Comparison of ENCODE assay signal across 22 cellular contexts in the genomic region with DNA sequence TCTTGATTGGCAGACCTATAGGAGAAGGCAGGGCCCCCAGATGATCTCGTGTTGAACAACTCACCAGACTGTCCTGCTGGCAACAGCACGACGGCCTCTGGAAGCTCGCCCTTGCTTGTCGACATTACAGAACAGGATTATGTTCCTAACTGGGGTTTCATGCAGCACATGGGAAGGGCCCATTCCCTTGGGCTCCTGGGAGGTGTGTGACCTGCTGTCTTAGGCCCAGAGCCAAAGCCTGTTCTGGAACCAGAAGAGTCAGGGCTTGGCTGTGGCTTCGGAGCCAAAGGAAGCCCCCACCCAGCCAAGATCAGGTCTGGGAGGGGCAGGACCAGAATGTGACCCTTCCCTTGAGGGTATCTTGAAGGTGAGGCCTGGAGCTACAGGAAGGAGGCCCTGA. TPM values are rescaled to one million over a fixed set of nuclear protein-coding genes. Genes with fewer than 3 reads are reported as not detected.
DNase-seq lines count a peak whose midpoint lies in the region; ATAC-seq and TF ChIP-seq lines count a peak whose summit lies in the region.
"Had no signal": no experiment of that assay in that cellular context is flagged by ENCODE, and none has a peak within 500 bp of the region (broad histone marks: within the 10 kb centered on the region; RNA-seq: fewer than 3 reads in every experiment).

No MANE protein-coding gene starts in this region.

- TF ChIP-seq POLR2A in heart left ventricle (IDR thresholded peaks at IDR 0.05): no peak

- TF ChIP-seq CTCF in heart left ventricle (IDR thresholded peaks at IDR 0.05): no peak

- peaks cover 3% of the 10 kb centered on the region for H3K36me3 Mint-ChIP-seq in activated naive CD4-positive, alpha-beta T cell treated with anti-CD3 and anti-CD28 coated beads, Interleukin-2, amount 10 ng/mL, durations not matched to agents 7 days and 5 days
- H3K36me3 Mint-ChIP-seq in activated naive CD8-positive, alpha-beta T cell: peaks cover 5% of the 10 kb centered on the region
- peaks cover 2 to 3% of the 10 kb centered on the region in 2 donors for H3K36me3 Mint-ChIP-seq in stimulated activated naive B cell treated with anti-CD40 and anti-IgM and Interleukin-4, amounts not matched to agents 10 μg/mL and 1 μg/mL and 100 μg/mL, for 72 hours
- H3K36me3 Mint-ChIP-seq: naive B cell had no signal

- 30 to 58% (median 48%) methylated on average over 3 to 6 of the region's 6 CpGs for WGBS in heart left ventricle, 4 donors

- peak overlapping the region; percentile 68 for H3K27ac Mint-ChIP-seq in activated naive CD4-positive, alpha-beta T cell treated with anti-CD3 and anti-CD28 coated beads, Interleukin-2, amount 10 ng/mL, durations not matched to agents 7 days and 5 days
- peak overlapping the region; percentile 97 for H3K27ac Mint-ChIP-seq in activated naive CD8-positive, alpha-beta T cell
- peak overlapping the region; percentile 53 for H3K27ac Mint-ChIP-seq in stimulated activated naive B cell treated with anti-CD40 and anti-IgM and Interleukin-4, amounts not matched to agents 10 μg/mL and 1 μg/mL and 100 μg/mL, for 72 hours
- H3K27ac Mint-ChIP-seq: GM23338, progenitor cell of endocrine pancreas had no signal

- no peaks in the 10 kb centered on the region for H3K9me3 ChIP-seq in heart left ventricle
- H3K9me3 ChIP-seq: colonic mucosa, lower lobe of right lung, upper lobe of left lung had no signal

- peak overlapping the region; percentile 0 to 86 (median 56) for H3K27ac ChIP-seq in heart left ventricle
- H3K27ac ChIP-seq: colonic mucosa, lower lobe of right lung, RWPE1 had no signal

- intact Hi-C loops in heart left ventricle (cut with DNase I): loop anchor here in 3 of 10 donors (2.0 to 10.0 kb wide), 4 partner anchors 37 to 155 kb away; a partner anchor contains a TSS

- no peak overlapping the region for H3K4me3 Mint-ChIP-seq in activated naive CD4-positive, alpha-beta T cell treated with anti-CD3 and anti-CD28 coated beads, Interleukin-2, amount 10 ng/mL, durations not matched to agents 7 days and 5 days
- H3K4me3 Mint-ChIP-seq in activated naive CD8-positive, alpha-beta T cell: no peak overlapping the region
- H3K4me3 Mint-ChIP-seq in stimulated activated naive B cell treated with anti-CD40 and anti-IgM and Interleukin-4, amounts not matched to agents 10 μg/mL and 1 μg/mL and 100 μg/mL, for 72 hours: no peak overlapping the region
- H3K4me3 Mint-ChIP-seq: CD14-positive monocyte, GM23338 had no signal

- no peaks in the 10 kb centered on the region for H3K27me3 ChIP-seq in heart left ventricle
- H3K27me3 ChIP-seq: colonic mucosa, upper lobe of left lung had no signal

- no peaks in the 10 kb centered on the region for H3K9me3 Mint-ChIP-seq in activated naive CD4-positive, alpha-beta T cell treated with anti-CD3 and anti-CD28 coated beads, Interleukin-2, amount 10 ng/mL, durations not matched to agents 7 days and 5 days
- H3K9me3 Mint-ChIP-seq in activated naive CD8-positive, alpha-beta T cell (ENCODE audit: low read depth): no peaks in the 10 kb centered on the region
- H3K9me3 Mint-ChIP-seq in stimulated activated naive B cell treated with anti-CD40 and anti-IgM and Interleukin-4, amounts not matched to agents 10 μg/mL and 1 μg/mL and 100 μg/mL, for 72 hours: peaks cover 2 to 4% of the 10 kb centered on the region in 2 donors
- H3K9me3 Mint-ChIP-seq: GM23338 had no signal

- ATAC-seq in heart left ventricle (peak; percentile 60 to 78 (median 74)), HG02759 (IDR thresholded peaks at IDR 0.05; ENCODE audit: unreplicated experiment) (no peak), HG03025 (IDR thresholded peaks at IDR 0.05; ENCODE audit: low FRiP score, unreplicated experiment) (no peak)
- no peak for ATAC-seq in stimulated activated naive B cell treated with anti-CD40 and anti-IgM and Interleukin-4, amounts not matched to agents 10 μg/mL and 1 μg/mL and 100 μg/mL, for 72 hours (replicated peaks)
- ATAC-seq: GM23338, lower lobe of right lung had no signal

- no peak overlapping the region for H3K4me3 ChIP-seq in heart left ventricle
- H3K4me3 ChIP-seq: colonic mucosa, GM23338, lower lobe of right lung, upper lobe of left lung had no signal

- no peaks in the 10 kb centered on the region for H3K27me3 Mint-ChIP-seq in activated naive CD4-positive, alpha-beta T cell treated with anti-CD3 and anti-CD28 coated beads, Interleukin-2, amount 10 ng/mL, durations not matched to agents 7 days and 5 days
- no peaks in the 10 kb centered on the region for H3K27me3 Mint-ChIP-seq in activated naive CD8-positive, alpha-beta T cell
- peaks cover 0 to 14% of the 10 kb centered on the region in 2 donors for H3K27me3 Mint-ChIP-seq in stimulated activated naive B cell treated with anti-CD40 and anti-IgM and Interleukin-4, amounts not matched to agents 10 μg/mL and 1 μg/mL and 100 μg/mL, for 72 hours

- H3K36me3 ChIP-seq in heart left ventricle: no peaks in the 10 kb centered on the region
- H3K36me3 ChIP-seq: colonic mucosa, lower lobe of right lung, upper lobe of left lung had no signal

- CTCF ChIA-PET in activated naive CD4-positive, alpha-beta T cell treated with anti-CD3 and anti-CD28 coated beads, Interleukin-2, amount 10 ng/mL, durations not matched to agents 7 days and 5 days (lab: Charles Lee): interaction anchor here (0.8 to 4.0 kb wide), 3 partner anchors 35 to 37 kb away, joined by 3 to 42 read pairs (median 3); a partner anchor contains a TSS

- H3K4me1 Mint-ChIP-seq in activated naive CD4-positive, alpha-beta T cell treated with anti-CD3 and anti-CD28 coated beads, Interleukin-2, amount 10 ng/mL, durations not matched to agents 7 days and 5 days: peaks cover 81% of the 10 kb centered on the region
- peaks cover 90% of the 10 kb centered on the region for H3K4me1 Mint-ChIP-seq in activated naive CD8-positive, alpha-beta T cell (ENCODE audit: low read depth)
- peaks cover 45 to 72% of the 10 kb centered on the region in 2 donors for H3K4me1 Mint-ChIP-seq in stimulated activated naive B cell treated with anti-CD40 and anti-IgM and Interleukin-4, amounts not matched to agents 10 μg/mL and 1 μg/mL and 100 μg/mL, for 72 hours
- H3K4me1 Mint-ChIP-seq: GM23338 had no signal

- H3K4me1 ChIP-seq in heart left ventricle: peaks cover 5 to 54% (median 36%) of the 10 kb centered on the region in 12 donors
- H3K4me1 ChIP-seq: colonic mucosa had no signal

- no peak for DNase-seq in activated naive CD4-positive, alpha-beta T cell treated with anti-CD3 and anti-CD28 coated beads, Interleukin-2, amount 10 ng/mL, durations not matched to agents 7 days and 5 days
- no peak for DNase-seq in activated naive CD4-positive, alpha-beta T cell treated with Interleukin-2 at 50 U/mL for 16 hours
- DNase-seq in heart left ventricle: peak in 4 of 5 donors; percentile 46 to 66 (median 58)
- no peak for DNase-seq in stimulated activated naive B cell treated with anti-CD40 and anti-IgM and Interleukin-4, amounts not matched to agents 10 μg/mL and 1 μg/mL and 100 μg/mL, for 72 hours
- DNase-seq in NCI-H2081 treated with DMSO at 0.1 percent for 48 hours (lab: John Stamatoyannopoulos, UW): no peak
- DNase-seq: activated CD4-positive, alpha-beta T cell treated with anti-CD3 and anti-CD28 coated beads, Interleukin-2, amount 50 U/mL, for 4 hours; colonic mucosa; DND-41; Karpas-422; lower lobe of right lung; naive B cell; NCI-H146; NCI-H2227 treated with DMSO at 0.1 percent for 48 hours; upper lobe of left lung had no signal

RNA-seq across cellular contexts. Expression of a gene that starts 36.9 kb away (rescaled TPM):
- total RNA-seq in heart left ventricle: 100 to 1,000 TPM in 2 of 9 donors, 10 to 100 TPM in 7; 22.9 to 228 (median 45.9) TPM
- 10 to 100 TPM; 48.9 to 57.7 TPM for polyA plus RNA-seq in heart left ventricle
- total RNA-seq: A673, progenitor cell of endocrine pancreas had no signal

Comparison
In these comparisons a context has a peak if more than half of its experiments do, and no peak if none do; other contexts are left out.
1. DNase-seq: peak in heart left ventricle (4 of 5); none in activated naive CD4-positive, alpha-beta T cell treated with anti-CD3 and anti-CD28 coated beads, Interleukin-2, amount 10 ng/mL, durations not matched to agents 7 days and 5 days (single experiment), activated naive CD4-positive, alpha-beta T cell treated with Interleukin-2 at 50 U/mL for 16 hours (single experiment), stimulated activated naive B cell treated with anti-CD40 and anti-IgM and Interleukin-4, amounts not matched to agents 10 μg/mL and 1 μg/mL and 100 μg/mL, for 72 hours (single experiment) and NCI-H2081 treated with DMSO at 0.1 percent for 48 hours (single experiment).
2. ATAC-seq: peak in heart left ventricle (4 of 4); none in stimulated activated naive B cell treated with anti-CD40 and anti-IgM and Interleukin-4, amounts not matched to agents 10 μg/mL and 1 μg/mL and 100 μg/mL, for 72 hours (0 of 2), HG02759 (single experiment) and HG03025 (single experiment).
3. Peak in every context shown above with its lines, with median percentiles within 50 percentile points of each other: H3K27ac Mint-ChIP-seq.